ENCODE assay signal across 16 cellular contexts in the genomic region with DNA sequence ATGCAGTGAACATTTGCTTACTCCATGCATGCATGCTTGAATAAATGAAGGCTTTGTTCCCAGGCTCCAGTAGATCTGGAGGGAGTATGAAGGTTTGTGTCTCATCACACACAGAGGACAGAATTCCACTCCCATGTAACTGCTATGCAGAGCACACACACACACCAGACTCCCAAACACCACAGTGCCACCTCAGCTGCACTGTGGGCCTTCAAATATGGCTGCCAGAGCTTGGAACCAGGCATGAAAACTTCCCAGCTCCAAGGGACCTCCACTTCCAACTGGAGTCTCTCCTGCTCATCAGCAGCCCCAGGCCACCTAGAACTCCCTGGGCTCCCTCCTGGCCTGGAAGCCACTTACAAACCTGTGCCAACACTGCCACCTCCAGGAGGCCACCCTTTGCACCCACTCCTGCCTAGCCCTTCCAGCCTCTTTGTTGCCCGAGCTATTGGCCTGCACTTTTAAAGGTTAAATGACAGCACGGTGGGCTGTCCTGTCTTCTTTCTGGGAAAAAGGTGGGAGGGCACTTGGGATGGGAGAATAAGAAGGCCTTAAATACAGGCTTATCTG.
DNase-seq lines count a peak whose midpoint lies in the region; ATAC-seq and TF ChIP-seq lines count a peak whose summit lies in the region.
"Had no signal": no experiment of that assay in that cellular context is flagged by ENCODE, and none has a peak within 500 bp of the region (broad histone marks: within the 10 kb centered on the region; RNA-seq: fewer than 3 reads in every experiment).

No MANE protein-coding gene starts in this region.

- H3K27ac ChIP-seq in MM.1S (ENCODE audit: low read length) (no peak overlapping the region), ectodermal cell (ENCODE audit: insufficient read depth, low read depth, low read length, poor library complexity, severe bottlenecking) (peak overlapping the region; percentile 82)
- H3K27ac ChIP-seq: ovary, SJCRH30 had no signal

- no peak overlapping the region for H2AFZ ChIP-seq in MM.1S (ENCODE audit: low read length)

- H3K27me3 ChIP-seq in MM.1S (replicated peaks; ENCODE audit: insufficient read depth, low read length) (peaks cover 12% of the 10 kb centered on the region), ectodermal cell (ENCODE audit: control insufficient read depth, insufficient read depth, low read length, poor library complexity, severe bottlenecking) (no peaks in the 10 kb centered on the region)
- H3K27me3 ChIP-seq: ovary, SJCRH30 had no signal

- DNase-seq in NCI-H82 (lab: John Stamatoyannopoulos, UW) (peak; percentile 23), NCI-H82 treated with DMSO at 0.1 percent for 48 hours (lab: John Stamatoyannopoulos, UW; ENCODE audit: unreplicated experiment) (no peak), MM.1S (peak; percentile 18), mucosa of gallbladder (ENCODE audit: low spot score) (no peak)
- DNase-seq in stimulated activated effector memory CD8-positive, alpha-beta T cell treated with anti-CD3 and anti-CD28 coated beads, Interleukin-12 subunit alpha, Interleukin-12 subunit beta, amount 100 ng/mL, for 72 hours (ENCODE audit: low spot score in 2 of 2): no peak
- DNase-seq: activated gamma-delta T cell, Calu3, foreskin fibroblast, NCI-H2029 treated with DMSO at 0.1 percent for 48 hours, ovary had no signal

- H3K36me3 Mint-ChIP-seq in stimulated activated effector memory CD8-positive, alpha-beta T cell treated with anti-CD3 and anti-CD28 coated beads, Interleukin-12 subunit alpha, Interleukin-12 subunit beta, amount 100 ng/mL, for 72 hours: no peaks in the 10 kb centered on the region
- H3K36me3 Mint-ChIP-seq in stimulated activated memory B cell treated with anti-CD40 and anti-IgM and Interleukin-4, amounts not matched to agents 10 μg/mL and 1 μg/mL and 100 μg/mL, for 72 hours: no peaks in the 10 kb centered on the region
- H3K36me3 Mint-ChIP-seq: memory B cell had no signal

- H3K79me2 ChIP-seq in MM.1S (ENCODE audit: low read length): no peaks in the 10 kb centered on the region

- no peak overlapping the region for H3K4me2 ChIP-seq in MM.1S (ENCODE audit: low read depth, low read length)
- H3K4me2 ChIP-seq: smooth muscle cell had no signal

- peaks cover 15% of the 10 kb centered on the region for H3K27me3 Mint-ChIP-seq in stimulated activated memory B cell treated with anti-CD40 and anti-IgM and Interleukin-4, amounts not matched to agents 10 μg/mL and 1 μg/mL and 100 μg/mL, for 72 hours
- H3K27me3 Mint-ChIP-seq: memory B cell had no signal

- H3K36me3 ChIP-seq in MM.1S (replicated peaks; ENCODE audit: insufficient read depth, low read length): no peaks in the 10 kb centered on the region
- no peaks in the 10 kb centered on the region for H3K36me3 ChIP-seq in ectodermal cell (ENCODE audit: control insufficient read depth, insufficient read depth, low read length)
- H3K36me3 ChIP-seq: ovary, SJCRH30 had no signal

- peak; percentile 5 for ATAC-seq in stimulated activated effector memory CD8-positive, alpha-beta T cell treated with anti-CD3 and anti-CD28 coated beads, Interleukin-12 subunit alpha, Interleukin-12 subunit beta, amount 100 ng/mL, for 72 hours
- ATAC-seq in stimulated activated memory B cell treated with anti-CD40 and anti-IgM and Interleukin-4, amounts not matched to agents 10 μg/mL and 1 μg/mL and 100 μg/mL, for 72 hours: no peak
- no peak for ATAC-seq in GM21529 (IDR thresholded peaks at IDR 0.05; ENCODE audit: unreplicated experiment)

- H3K27ac Mint-ChIP-seq in stimulated activated effector memory CD8-positive, alpha-beta T cell treated with anti-CD3 and anti-CD28 coated beads, Interleukin-12 subunit alpha, Interleukin-12 subunit beta, amount 100 ng/mL, for 72 hours: no peak overlapping the region
- H3K27ac Mint-ChIP-seq in stimulated activated memory B cell treated with anti-CD40 and anti-IgM and Interleukin-4, amounts not matched to agents 10 μg/mL and 1 μg/mL and 100 μg/mL, for 72 hours: no peak overlapping the region
- H3K27ac Mint-ChIP-seq: memory B cell had no signal

- WGBS in ectodermal cell, 2 experiments: 72 to 91% methylated on average over 2 of the region's 2 CpGs

- H3K9me2 ChIP-seq in MM.1S (replicated peaks; ENCODE audit: insufficient read depth, low read length): no peaks in the 10 kb centered on the region

- peaks cover 5% of the 10 kb centered on the region for H3K4me1 ChIP-seq in MM.1S (ENCODE audit: low read length)
- H3K4me1 ChIP-seq in ectodermal cell (ENCODE audit: control insufficient read depth, insufficient read depth, low read length): peaks cover 39% of the 10 kb centered on the region

- no peaks in the 10 kb centered on the region for H3K9me3 Mint-ChIP-seq in stimulated activated effector memory CD8-positive, alpha-beta T cell treated with anti-CD3 and anti-CD28 coated beads, Interleukin-12 subunit alpha, Interleukin-12 subunit beta, amount 100 ng/mL, for 72 hours
- H3K9me3 Mint-ChIP-seq in stimulated activated memory B cell treated with anti-CD40 and anti-IgM and Interleukin-4, amounts not matched to agents 10 μg/mL and 1 μg/mL and 100 μg/mL, for 72 hours: no peaks in the 10 kb centered on the region
- H3K9me3 Mint-ChIP-seq: memory B cell had no signal

- H3K4me3 ChIP-seq in MM.1S (ENCODE audit: low read length) (no peak overlapping the region), ectodermal cell (ENCODE audit: insufficient read depth, low read depth, low read length) (no peak overlapping the region)
- H3K4me3 ChIP-seq: ovary, SJCRH30, smooth muscle cell had no signal

- H3K4me1 Mint-ChIP-seq in stimulated activated effector memory CD8-positive, alpha-beta T cell treated with anti-CD3 and anti-CD28 coated beads, Interleukin-12 subunit alpha, Interleukin-12 subunit beta, amount 100 ng/mL, for 72 hours: no peaks in the 10 kb centered on the region
- H3K4me1 Mint-ChIP-seq in stimulated activated memory B cell treated with anti-CD40 and anti-IgM and Interleukin-4, amounts not matched to agents 10 μg/mL and 1 μg/mL and 100 μg/mL, for 72 hours: no peaks in the 10 kb centered on the region
- H3K4me1 Mint-ChIP-seq: memory B cell had no signal

- H3F3A ChIP-seq in MM.1S (ENCODE audit: insufficient read depth, low read length): no peaks in the 10 kb centered on the region

- no peak overlapping the region for H3K9ac ChIP-seq in MM.1S (ENCODE audit: low read length)

- H3K4me3 Mint-ChIP-seq in stimulated activated effector memory CD8-positive, alpha-beta T cell treated with anti-CD3 and anti-CD28 coated beads, Interleukin-12 subunit alpha, Interleukin-12 subunit beta, amount 100 ng/mL, for 72 hours: no peak overlapping the region
- H3K4me3 Mint-ChIP-seq in stimulated activated memory B cell treated with anti-CD40 and anti-IgM and Interleukin-4, amounts not matched to agents 10 μg/mL and 1 μg/mL and 100 μg/mL, for 72 hours: no peak overlapping the region
- H3K4me3 Mint-ChIP-seq: memory B cell had no signal

- H4K20me1 ChIP-seq in MM.1S (ENCODE audit: insufficient read depth, low read length): no peaks in the 10 kb centered on the region

- H3K9me3 ChIP-seq in MM.1S (replicated peaks; ENCODE audit: insufficient read depth, low read length) (no peaks in the 10 kb centered on the region), ectodermal cell (ENCODE audit: control insufficient read depth, low read length) (no peaks in the 10 kb centered on the region)
- H3K9me3 ChIP-seq: ovary, SJCRH30 had no signal

- TF ChIP-seq CTCF in MM.1S (IDR thresholded peaks at IDR 0.05; ENCODE audit: low read length): peak; percentile 41

Comparison
In these comparisons a context has a peak if more than half of its experiments do, and no peak if none do; other contexts are left out.
1. DNase-seq: peak in NCI-H82 (single experiment) and MM.1S (single experiment); none in NCI-H82 treated with DMSO at 0.1 percent for 48 hours (single experiment), stimulated activated effector memory CD8-positive, alpha-beta T cell treated with anti-CD3 and anti-CD28 coated beads, Interleukin-12 subunit alpha, Interleukin-12 subunit beta, amount 100 ng/mL, for 72 hours (0 of 2) and mucosa of gallbladder (single experiment).